19 cellular contexts compared by ENCODE assay signal in genomic region chr3:134258761-134259347, GRCh38. TPM values are rescaled to one million over a fixed set of nuclear protein-coding genes. Genes with fewer than 3 reads are reported as not detected.
DNase-seq lines count a peak whose midpoint lies in the region; ATAC-seq and TF ChIP-seq lines count a peak whose summit lies in the region.
"Had no signal": no experiment of that assay in that cellular context is flagged by ENCODE, and none has a peak within 500 bp of the region (broad histone marks: within the 10 kb centered on the region; RNA-seq: fewer than 3 reads in every experiment).

No MANE protein-coding gene starts in this region.

- no peak overlapping the region for H3K4me3 ChIP-seq in RWPE2 (ENCODE audit: severe bottlenecking)
- no peak overlapping the region for H3K4me3 ChIP-seq in fibroblast of mammary gland (ENCODE audit: control insufficient read depth, low read depth, low read length)
- H3K4me3 ChIP-seq in mesenchymal stem cell (ENCODE audit: insufficient read depth in 1 of 2, low read depth in 1 of 2, low read length in 2 of 2), result no peak overlapping the region
- H3K4me3 ChIP-seq in SJCRH30, result no peak overlapping the region
- H3K4me3 ChIP-seq: GM23248, HAP-1, K562, SJSA1 had no signal

- no peak overlapping the region for H3K9ac ChIP-seq in mesenchymal stem cell (ENCODE audit: low read length)
- H3K9ac ChIP-seq: GM23248 had no signal

- H3K79me1 ChIP-seq in mesenchymal stem cell (replicated peaks; ENCODE audit: low read length, poor library complexity, severe bottlenecking), result no peaks in the 10 kb centered on the region

- DNase-seq in Caki2 (ENCODE audit: low read depth) (peak; percentile 27), RWPE2 (ENCODE audit: low spot score) (no peak), fibroblast of mammary gland (ENCODE audit: low read depth) (peak; percentile 34), mesenchymal stem cell (no peak), SJCRH30 (no peak), NOMO-1 treated with dmso at 0.1 percent for 144 hours (lab: John Stamatoyannopoulos, UW; ENCODE audit: unreplicated experiment) (no peak), DMS153 (lab: John Stamatoyannopoulos, UW) (no peak)
- DNase-seq: GF-D8, GM23248, NCI-H1105 treated with DMSO at 0.1 percent for 48 hours, NCI-H1694, NCI-H2081 treated with DMSO at 0.1 percent for 48 hours, NCI-H524, PC-3 had no signal

- WGBS in mesenchymal stem cell, result 90% methylated on average over 2 of the region's 4 CpGs

- H3K9me3 ChIP-seq in RWPE2 (ENCODE audit: severe bottlenecking) (peaks cover 2% of the 10 kb centered on the region), mesenchymal stem cell (ENCODE audit: control insufficient read depth, low read length) (no peaks in the 10 kb centered on the region), SJCRH30 (replicated peaks) (no peaks in the 10 kb centered on the region)
- H3K9me3 ChIP-seq: HAP-1, SJSA1 had no signal

- H3K27ac ChIP-seq in RWPE2 (ENCODE audit: poor library complexity, severe bottlenecking) (no peak overlapping the region), mesenchymal stem cell (ENCODE audit: low read length, poor library complexity, severe bottlenecking) (peak overlapping the region; percentile 53), SJCRH30 (no peak overlapping the region)
- H3K27ac ChIP-seq: GM23248, RWPE1, SJSA1 had no signal

- no peak overlapping the region for H2BK15ac ChIP-seq in mesenchymal stem cell (ENCODE audit: low read depth, poor library complexity, severe bottlenecking)

- in situ Hi-C loops in Caki2 (cut with HindIII; ENCODE audit: low pct_unique_long_range_greater_than_20kb, low sequenced_read_pairs), result no loop called here

- ATAC-seq in RWPE2 (ENCODE audit: low read depth), result peak; percentile 21; the same call in 1 of the 3 replicates
- ATAC-seq in HG03039 (IDR thresholded peaks at IDR 0.05; ENCODE audit: unreplicated experiment), result no peak
- ATAC-seq: K562, PC-3 had no signal

- H3K18ac ChIP-seq in mesenchymal stem cell (ENCODE audit: low read depth in 1 of 2, low read length in 2 of 2), result no peak overlapping the region

- no peak overlapping the region for H4K91ac ChIP-seq in mesenchymal stem cell (ENCODE audit: low read length)

- no peak overlapping the region for H2BK5ac ChIP-seq in mesenchymal stem cell (ENCODE audit: low read depth, low read length, poor library complexity, severe bottlenecking)

- H3K4ac ChIP-seq in mesenchymal stem cell (ENCODE audit: low read depth in 1 of 2, low read length in 2 of 2), result no peak overlapping the region

- no peak overlapping the region for H3K23ac ChIP-seq in mesenchymal stem cell (ENCODE audit: low read length in 2 of 2)

- no peaks in the 10 kb centered on the region for H3K36me3 ChIP-seq in RWPE2 (ENCODE audit: low read depth)
- H3K36me3 ChIP-seq in mesenchymal stem cell (ENCODE audit: control insufficient read depth in 1 of 2, insufficient read depth in 2 of 2, low read depth in 1 of 2, low read length in 2 of 2), result no peaks in the 10 kb centered on the region
- no peaks in the 10 kb centered on the region for H3K36me3 ChIP-seq in SJCRH30
- H3K36me3 ChIP-seq: HAP-1, SJSA1 had no signal

- H3K4me2 ChIP-seq in mesenchymal stem cell (ENCODE audit: low read length, poor library complexity, severe bottlenecking), result no peak overlapping the region

- H2BK12ac ChIP-seq in mesenchymal stem cell (ENCODE audit: low read length in 2 of 2), result no peak overlapping the region

- H2BK120ac ChIP-seq in mesenchymal stem cell (ENCODE audit: low read depth, low read length), result no peak overlapping the region

- no peak overlapping the region for H2AFZ ChIP-seq in mesenchymal stem cell (ENCODE audit: low read depth, low read length)
- H2AFZ ChIP-seq: GM23248 had no signal

- no peak overlapping the region for H2AK5ac ChIP-seq in mesenchymal stem cell (ENCODE audit: low read length, severe bottlenecking)

- no peak for TF ChIP-seq CTCF in RWPE2 (IDR thresholded peaks at IDR 0.05; ENCODE audit: poor library complexity, severe bottlenecking)
- TF ChIP-seq CTCF in fibroblast of mammary gland (conservative IDR thresholded peaks at IDR 0.05; ENCODE audit: control insufficient read depth, insufficient read depth, low read depth, low read length), result no peak

- H4K8ac ChIP-seq in mesenchymal stem cell (ENCODE audit: low read length), result no peak overlapping the region

- H3K27me3 ChIP-seq in RWPE2 (ENCODE audit: insufficient read depth, poor library complexity, severe bottlenecking), result no peaks in the 10 kb centered on the region
- H3K27me3 ChIP-seq in mesenchymal stem cell (ENCODE audit: control insufficient read depth in 1 of 2, insufficient read depth in 1 of 2, low read length in 2 of 2), result no peaks in the 10 kb centered on the region
- H3K27me3 ChIP-seq in SJCRH30, result no peaks in the 10 kb centered on the region
- H3K27me3 ChIP-seq: SJSA1 had no signal

- peaks cover 4% of the 10 kb centered on the region for H3K4me1 ChIP-seq in RWPE2 (ENCODE audit: insufficient read depth, poor library complexity, severe bottlenecking)
- H3K4me1 ChIP-seq in mesenchymal stem cell (ENCODE audit: control insufficient read depth, insufficient read depth, low read depth, low read length), result peaks cover 2% of the 10 kb centered on the region
- no peaks in the 10 kb centered on the region for H3K4me1 ChIP-seq in SJCRH30
- H3K4me1 ChIP-seq: HAP-1 had no signal

- no peak overlapping the region for H3K14ac ChIP-seq in mesenchymal stem cell (ENCODE audit: low read length in 2 of 2)

RNA-seq across cellular contexts. Expression of gene RYK, which starts 8.2 kb away (rescaled TPM):
- total RNA-seq in Caki2 (2014; rRNA removed; shearing (Covaris generic); ENCODE audit: low replicate concordance), result 57.0 and 69.7 TPM in 2 replicates
- polyA plus RNA-seq in mesenchymal stem cell (2013, experiment 1 of 2), result 44.0 TPM
- 43.8 TPM for polyA plus RNA-seq in mesenchymal stem cell (2013, experiment 2 of 2)
- total RNA-seq in SJCRH30 (2014; rRNA removed; shearing (Covaris generic)), result 88.6 and 91.7 TPM in 2 replicates

Comparison
In these comparisons a context has a peak if more than half of its experiments do, and no peak if none do; other contexts are left out.
1. DNase-seq: peak in Caki2 (single experiment) and fibroblast of mammary gland (single experiment); none in RWPE2 (single experiment), mesenchymal stem cell (single experiment), SJCRH30 (0 of 2), NOMO-1 treated with dmso at 0.1 percent for 144 hours (single experiment) and DMS153 (single experiment).